In genomic region chr10:11875499-11876281, GRCh38 we compare ENCODE assay signal across 10 cellular contexts. TPM values are rescaled to one million over a fixed set of nuclear protein-coding genes. Genes with fewer than 3 reads are reported as not detected.
DNase-seq lines count a peak whose midpoint lies in the region; ATAC-seq and TF ChIP-seq lines count a peak whose summit lies in the region.
"Had no signal": no experiment of that assay in that cellular context is flagged by ENCODE, and none has a peak within 500 bp of the region (broad histone marks: within the 10 kb centered on the region; RNA-seq: fewer than 3 reads in every experiment).

No MANE protein-coding gene starts in this region.

- H3K36me3 Mint-ChIP-seq in T-helper 17 cell (ENCODE audit: low read depth) (no peaks in the 10 kb centered on the region), progenitor cell of endocrine pancreas (ENCODE audit: insufficient read depth) (peaks cover 5% of the 10 kb centered on the region)
- H3K36me3 Mint-ChIP-seq: natural killer cell treated with Interleukin-12 subunit alpha and Interleukin-12 subunit beta and Interleukin-15 and Interleukin-18, amount 100 ng/mL, for 72 hours had no signal

- peak; percentile 78 for ATAC-seq in T-helper 17 cell

- no peak for TF ChIP-seq CTCF in progenitor cell of endocrine pancreas (IDR thresholded peaks at IDR 0.05; ENCODE audit: unreplicated experiment)
- TF ChIP-seq CTCF in GM13976 (IDR thresholded peaks at IDR 0.05; ENCODE audit: borderline replicate concordance, control extremely low read depth, extremely low read depth, insufficient read depth, missing control alignments): no peak

- in situ Hi-C loops in GM13976 (cut with MboI; ENCODE audit: low sequenced_read_pairs, unreplicated experiment): no loop called here

- H3K27ac Mint-ChIP-seq in T-helper 17 cell: peak overlapping the region; percentile 72
- H3K27ac Mint-ChIP-seq in progenitor cell of endocrine pancreas: peak overlapping the region; percentile 99
- H3K27ac Mint-ChIP-seq: natural killer cell treated with Interleukin-12 subunit alpha and Interleukin-12 subunit beta and Interleukin-15 and Interleukin-18, amount 100 ng/mL, for 72 hours; T-helper 2 cell treated with Interferon-gamma antibody and Interleukin-4, amounts not matched to agents 5 μg/mL and 100 μg/mL, for 36 hours had no signal

- no peaks in the 10 kb centered on the region for H3K9me3 Mint-ChIP-seq in progenitor cell of endocrine pancreas (ENCODE audit: low read depth)
- H3K9me3 Mint-ChIP-seq: natural killer cell treated with Interleukin-12 subunit alpha and Interleukin-12 subunit beta and Interleukin-15 and Interleukin-18, amount 100 ng/mL, for 72 hours; T-helper 2 cell treated with Interferon-gamma antibody and Interleukin-4, amounts not matched to agents 5 μg/mL and 100 μg/mL, for 36 hours had no signal

- no peaks in the 10 kb centered on the region for H3K9me3 ChIP-seq in T-helper 17 cell (ENCODE audit: control insufficient read depth, low read length, poor library complexity, severe bottlenecking)

- peak; percentile 13 for DNase-seq in DMS79 treated with DMSO at 0.1 percent for 48 hours (lab: John Stamatoyannopoulos, UW)
- DNase-seq in T-helper 17 cell: no peak
- peak; percentile 94 for DNase-seq in glomerular visceral epithelial cell (ENCODE audit: extremely low spot score)
- peak; percentile 45 for DNase-seq in progenitor cell of endocrine pancreas (ENCODE audit: low spot score, unreplicated experiment)
- DNase-seq in NCI-H510A (lab: John Stamatoyannopoulos, UW): no peak
- DNase-seq in NK-92 treated with Interleukin-12 subunit alpha and Interleukin-12 subunit beta, amount 100 ng/mL, for 24 hours (lab: John Stamatoyannopoulos, UW): no peak
- DNase-seq in GM13976 (ENCODE audit: low spot score): no peak
- no peak for DNase-seq in activated CD8-positive, alpha-beta memory T cell treated with anti-CD3 and anti-CD28 coated beads for 24 hours

- H3K27me3 Mint-ChIP-seq in T-helper 17 cell (no peaks in the 10 kb centered on the region), progenitor cell of endocrine pancreas (no peaks in the 10 kb centered on the region)

- peaks cover 16% of the 10 kb centered on the region for H3K4me1 Mint-ChIP-seq in T-helper 17 cell
- H3K4me1 Mint-ChIP-seq in progenitor cell of endocrine pancreas (ENCODE audit: low read depth): peaks cover 31% of the 10 kb centered on the region

- H3K4me3 Mint-ChIP-seq in T-helper 17 cell: peak overlapping the region; percentile 28
- peak overlapping the region; percentile 49 for H3K4me3 Mint-ChIP-seq in progenitor cell of endocrine pancreas (ENCODE audit: low read depth)
- H3K4me3 Mint-ChIP-seq: natural killer cell treated with Interleukin-12 subunit alpha and Interleukin-12 subunit beta and Interleukin-15 and Interleukin-18, amount 100 ng/mL, for 72 hours; T-helper 2 cell treated with Interferon-gamma antibody and Interleukin-4, amounts not matched to agents 5 μg/mL and 100 μg/mL, for 36 hours had no signal

RNA-seq across cellular contexts. Expression of gene PROSER2, which starts 52.5 kb away (rescaled TPM):
- 1 to 10 TPM; 3.2 to 5.1 TPM for total RNA-seq in T-helper 17 cell
- 18.8 and 19.0 TPM in 2 replicates for total RNA-seq in progenitor cell of endocrine pancreas

Comparison
In these comparisons a context has a peak if more than half of its experiments do, and no peak if none do; other contexts are left out.
1. DNase-seq: peak in DMS79 treated with DMSO at 0.1 percent for 48 hours (single experiment), glomerular visceral epithelial cell (single experiment) and progenitor cell of endocrine pancreas (single experiment); none in T-helper 17 cell (0 of 3), NCI-H510A (single experiment), NK-92 treated with Interleukin-12 subunit alpha and Interleukin-12 subunit beta, amount 100 ng/mL, for 24 hours (single experiment), GM13976 (single experiment) and activated CD8-positive, alpha-beta memory T cell treated with anti-CD3 and anti-CD28 coated beads for 24 hours (single experiment).